ENCODE assay signal across 9 cellular contexts in the genomic region with DNA sequence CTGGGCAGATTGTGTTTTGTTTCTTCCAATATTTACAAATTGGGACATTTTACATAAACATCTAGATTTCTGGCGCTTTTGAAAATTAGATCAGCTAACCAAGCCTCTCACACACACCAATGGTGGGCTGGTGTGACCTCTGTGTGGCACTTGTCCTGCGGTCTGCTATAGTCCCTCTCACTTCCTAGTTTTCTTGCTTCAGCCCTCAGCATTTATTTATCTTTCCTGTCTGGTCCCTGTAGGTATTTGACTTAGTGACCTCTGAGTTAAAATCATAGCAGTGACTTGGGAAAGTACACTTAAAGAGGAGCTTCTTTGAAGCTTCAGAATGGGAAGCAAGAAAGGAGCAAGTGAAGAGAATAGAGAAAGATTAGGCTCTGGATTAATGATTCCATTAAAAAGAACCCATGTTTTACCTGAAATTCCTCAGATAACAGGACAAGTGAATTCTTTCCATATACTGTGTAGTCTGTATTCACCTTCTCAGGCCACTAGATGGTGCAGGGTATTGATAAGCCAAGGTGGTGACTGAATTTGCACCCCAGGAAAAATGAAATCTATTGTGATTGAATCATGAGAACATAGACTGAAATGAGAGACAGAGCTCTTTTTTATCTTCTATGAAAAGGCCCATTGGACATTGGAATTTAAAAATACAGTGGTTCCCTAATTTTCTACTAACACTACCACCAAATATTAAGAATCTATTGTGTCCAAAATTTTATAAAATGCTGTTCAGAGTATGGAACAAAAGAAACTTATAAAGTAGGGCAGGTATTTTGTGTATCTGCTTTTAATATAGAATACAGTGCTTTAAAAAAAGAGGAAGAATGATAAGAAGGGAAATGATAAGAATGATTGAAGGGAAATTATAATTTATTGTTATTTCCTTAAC. TPM values are rescaled to one million over a fixed set of nuclear protein-coding genes. Genes with fewer than 3 reads are reported as not detected.
DNase-seq lines count a peak whose midpoint lies in the region; ATAC-seq and TF ChIP-seq lines count a peak whose summit lies in the region.
"Had no signal": no experiment of that assay in that cellular context is flagged by ENCODE, and none has a peak within 500 bp of the region (broad histone marks: within the 10 kb centered on the region; RNA-seq: fewer than 3 reads in every experiment).

No MANE protein-coding gene starts in this region.

- no peak overlapping the region for H2AFZ ChIP-seq in IMR-90 (replicated peaks; ENCODE audit: low read length, poor library complexity)

- no peaks in the 10 kb centered on the region for H3K79me1 ChIP-seq in IMR-90 (ENCODE audit: low read depth in 1 of 2, low read length in 2 of 2)

- H2BK20ac ChIP-seq in IMR-90 (ENCODE audit: low read depth, low read length): no peak overlapping the region

- no peak overlapping the region for H3K27ac ChIP-seq in IMR-90 (ENCODE audit: insufficient read depth, low read length)

- ATAC-seq in GM19351 (IDR thresholded peaks at IDR 0.05; ENCODE audit: unreplicated experiment) (peak; percentile 73), IMR-90 (ENCODE audit: low read depth) (peak; percentile 65)

- BruUV-seq in IMR-90 (replicated peaks; lab: Mats Ljungman, UMichigan): no TSS peak

- no peak overlapping the region for H3K56ac ChIP-seq in IMR-90 (ENCODE audit: extremely low read depth, insufficient read depth, low read length)

- H3K4ac ChIP-seq in IMR-90 (ENCODE audit: low read depth, low read length): no peak overlapping the region

- no peak overlapping the region for H3K18ac ChIP-seq in IMR-90 (ENCODE audit: low read depth, low read length)

- TF ChIP-seq POLR2A in IMR-90 (IDR thresholded peaks at IDR 0.05; ENCODE audit: low read depth, low read length): no peak

- no peak overlapping the region for H2BK120ac ChIP-seq in IMR-90 (ENCODE audit: low read depth, low read length)

- in situ Hi-C loops in IMR-90 (cut with MboI; ENCODE audit: low sequenced_read_pairs): no loop called here

- no peak overlapping the region for H2AK9ac ChIP-seq in IMR-90 (replicated peaks; ENCODE audit: low read depth, low read length, poor library complexity)

- no peak overlapping the region for H3K14ac ChIP-seq in IMR-90 (replicated peaks; ENCODE audit: low read depth, low read length)

- peaks cover 9% of the 10 kb centered on the region for H3K4me1 Mint-ChIP-seq in nephron progenitor cell

- no peaks in the 10 kb centered on the region for H3K36me3 Mint-ChIP-seq in nephron progenitor cell (ENCODE audit: low read depth)
- H3K36me3 Mint-ChIP-seq: CD8-positive, alpha-beta memory T cell had no signal

- dilution Hi-C loops in IMR-90 (cut with HindIII; ENCODE audit: low sequenced_read_pairs, unreplicated experiment): no loop called here

- peaks cover 10% of the 10 kb centered on the region for H3K27me3 Mint-ChIP-seq in nephron progenitor cell (ENCODE audit: low read depth, poor library complexity)
- H3K27me3 Mint-ChIP-seq: CD8-positive, alpha-beta memory T cell had no signal

- 0% methylated on average over 1 of the region's 2 CpGs; no CpG with 5 or more reads in 1 of the 2 experiments for WGBS in IMR-90 (ENCODE audit: extremely low coverage in 2 of 2, insufficient read length in 1 of 2), 2 experiments

- H3K9me3 Mint-ChIP-seq in nephron progenitor cell: no peaks in the 10 kb centered on the region
- H3K9me3 Mint-ChIP-seq: CD8-positive, alpha-beta memory T cell had no signal

- H4K8ac ChIP-seq in IMR-90 (ENCODE audit: low read depth in 2 of 2, low read length in 2 of 2): no peak overlapping the region

- TF ChIP-seq CTCF in IMR-90 (conservative IDR thresholded peaks at IDR 0.05; ENCODE audit: low read depth, low read length) (peak; percentile 46), nephron progenitor cell (IDR thresholded peaks at IDR 0.05) (peak; percentile 45)

- no peaks in the 10 kb centered on the region for H3K36me3 ChIP-seq in IMR-90 (ENCODE audit: control insufficient read depth, insufficient read depth, low read length)

- POLR2A ChIA-PET in IMR-90 (lab: Charles Lee; ENCODE audit: unreplicated experiment): no interaction called here

- no peak overlapping the region for H2BK15ac ChIP-seq in IMR-90 (ENCODE audit: low read depth, low read length)

- no peaks in the 10 kb centered on the region for H4K20me1 ChIP-seq in IMR-90 (ENCODE audit: insufficient read depth, low read length)

- H3K4me3 Mint-ChIP-seq in nephron progenitor cell: no peak overlapping the region
- H3K4me3 Mint-ChIP-seq: CD8-positive, alpha-beta memory T cell had no signal

- DNase-seq in DMS153 (lab: John Stamatoyannopoulos, UW) (peak; percentile 14), DMS153 treated with DMSO at 0.1 percent for 48 hours (lab: John Stamatoyannopoulos, UW; ENCODE audit: unreplicated experiment) (no peak), IMR-90 (no peak), astrocyte of the hippocampus (ENCODE audit: low read depth, low spot score) (peak; percentile 23), nephron progenitor cell (no peak), head of caudate nucleus (no peak)
- no peak for DNase-seq in activated CD4-positive, alpha-beta T cell treated with anti-CD3 and anti-CD28 coated beads for 1 hour

- no peaks in the 10 kb centered on the region for H3K9me1 ChIP-seq in IMR-90 (ENCODE audit: insufficient read depth, low read length)

- CTCF ChIA-PET in IMR-90 (lab: Yijun Ruan, JAX): interaction anchor here (0.6 to 1.7 kb wide), 8 partner anchors 18 to 690 kb away, joined by 3 to 10 read pairs (median 4); no protein-coding TSS in a partner anchor

- intact Hi-C loops in IMR-90 (cut with micrococcal nuclease) (loop anchor here (2.0 kb wide), 1 partner anchor 54 kb away; no protein-coding TSS in a partner anchor), head of caudate nucleus (cut with DNase I) (no loop called here)

- H3K27ac Mint-ChIP-seq in nephron progenitor cell: peak overlapping the region; percentile 9

- no peak overlapping the region for H4K91ac ChIP-seq in IMR-90 (ENCODE audit: insufficient read depth, low read depth, low read length)

- H3K9me3 ChIP-seq in IMR-90 (ENCODE audit: control insufficient read depth, insufficient read depth, low read length): no peaks in the 10 kb centered on the region

- H3K23ac ChIP-seq in IMR-90 (ENCODE audit: low read depth, low read length): no peak overlapping the region

- no peak overlapping the region for H3K9ac ChIP-seq in IMR-90 (ENCODE audit: low read depth, low read length)

- peak; percentile 33; the same call in 1 of the 2 replicates for TF ChIP-seq RAD21 in IMR-90 (IDR thresholded peaks at IDR 0.05; ENCODE audit: low read length)

- H2AK5ac ChIP-seq in IMR-90 (ENCODE audit: low read depth, low read length): no peak overlapping the region

- peaks cover 19% of the 10 kb centered on the region for H3K27me3 ChIP-seq in IMR-90 (ENCODE audit: control insufficient read depth, insufficient read depth, low read length)

- no peak overlapping the region for H3K4me2 ChIP-seq in IMR-90 (ENCODE audit: low read depth, low read length)

- peaks cover 1% of the 10 kb centered on the region; the same call in 1 of the 2 replicates for H3K4me1 ChIP-seq in IMR-90 (ENCODE audit: control insufficient read depth, insufficient read depth, low read length)

- H3K4me3 ChIP-seq in IMR-90 (ENCODE audit: insufficient read depth, low read depth, low read length): no peak overlapping the region

- no peak overlapping the region for H2BK5ac ChIP-seq in IMR-90 (ENCODE audit: low read depth, low read length, poor library complexity, severe bottlenecking)

- no peak overlapping the region for H4K5ac ChIP-seq in IMR-90 (ENCODE audit: low read depth, low read length)

TF ChIP-seq in IMR-90, 13 proteins besides CTCF, POLR2A, EP300 and RAD21:
- TF ChIP-seq, protein P1, sequence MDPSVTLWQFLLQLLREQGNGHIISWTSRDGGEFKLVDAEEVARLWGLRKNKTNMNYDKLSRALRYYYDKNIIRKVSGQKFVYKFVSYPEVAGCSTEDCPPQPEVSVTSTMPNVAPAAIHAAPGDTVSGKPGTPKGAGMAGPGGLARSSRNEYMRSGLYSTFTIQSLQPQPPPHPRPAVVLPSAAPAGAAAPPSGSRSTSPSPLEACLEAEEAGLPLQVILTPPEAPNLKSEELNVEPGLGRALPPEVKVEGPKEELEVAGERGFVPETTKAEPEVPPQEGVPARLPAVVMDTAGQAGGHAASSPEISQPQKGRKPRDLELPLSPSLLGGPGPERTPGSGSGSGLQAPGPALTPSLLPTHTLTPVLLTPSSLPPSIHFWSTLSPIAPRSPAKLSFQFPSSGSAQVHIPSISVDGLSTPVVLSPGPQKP (IDR thresholded peaks at IDR 0.05; ENCODE audit: borderline replicate concordance, low read depth, low read length): no peak
- TF ChIP-seq SMC3 (IDR thresholded peaks at IDR 0.05; ENCODE audit: low read depth, low read length): peak; percentile 27; the same call in 1 of the 2 replicates
- no peak for TF ChIP-seq CEBPB (IDR thresholded peaks at IDR 0.05; ENCODE audit: low read depth, low read length)
- TF ChIP-seq NFE2L2 (IDR thresholded peaks at IDR 0.05; ENCODE audit: low read depth, low read length): no peak

RNA-seq across cellular contexts. Expression of a gene that starts 7.1 kb away (rescaled TPM):
- 4.7 and 7.5 TPM in 2 replicates for total RNA-seq in IMR-90 (2012; rRNA removed)
- 4.5 and 5.7 TPM in 2 replicates for polyA plus RNA-seq in IMR-90 (2012; rRNA removed)
- 1.0 and 1.4 TPM in 2 replicates for polyA plus RNA-seq in IMR-90 (2012; cell fraction: cytosol; rRNA removed)
- polyA plus RNA-seq in IMR-90 (2012; cell fraction: nucleus; rRNA removed; ENCODE audit: low replicate concordance): 0.16 and 2.9 TPM in 2 replicates

Comparison
In these comparisons a context has a peak if more than half of its experiments do, and no peak if none do; other contexts are left out.
1. DNase-seq: peak in DMS153 (single experiment) and astrocyte of the hippocampus (single experiment); none in DMS153 treated with DMSO at 0.1 percent for 48 hours (single experiment), IMR-90 (single experiment), nephron progenitor cell (single experiment), head of caudate nucleus (0 of 42) and activated CD4-positive, alpha-beta T cell treated with anti-CD3 and anti-CD28 coated beads for 1 hour (single experiment).